1 cellular context compared by ENCODE assay signal in genomic region chr11:86955674-86956522, GRCh38.
TF ChIP-seq lines count a peak whose summit lies in the region.

No MANE protein-coding gene starts in this region.

TF ChIP-seq in HEK293, 187 proteins besides CTCF, POLR2A, EP300 and RAD21 (continued from another document and continues in another):
- TF ChIP-seq, protein P1, sequence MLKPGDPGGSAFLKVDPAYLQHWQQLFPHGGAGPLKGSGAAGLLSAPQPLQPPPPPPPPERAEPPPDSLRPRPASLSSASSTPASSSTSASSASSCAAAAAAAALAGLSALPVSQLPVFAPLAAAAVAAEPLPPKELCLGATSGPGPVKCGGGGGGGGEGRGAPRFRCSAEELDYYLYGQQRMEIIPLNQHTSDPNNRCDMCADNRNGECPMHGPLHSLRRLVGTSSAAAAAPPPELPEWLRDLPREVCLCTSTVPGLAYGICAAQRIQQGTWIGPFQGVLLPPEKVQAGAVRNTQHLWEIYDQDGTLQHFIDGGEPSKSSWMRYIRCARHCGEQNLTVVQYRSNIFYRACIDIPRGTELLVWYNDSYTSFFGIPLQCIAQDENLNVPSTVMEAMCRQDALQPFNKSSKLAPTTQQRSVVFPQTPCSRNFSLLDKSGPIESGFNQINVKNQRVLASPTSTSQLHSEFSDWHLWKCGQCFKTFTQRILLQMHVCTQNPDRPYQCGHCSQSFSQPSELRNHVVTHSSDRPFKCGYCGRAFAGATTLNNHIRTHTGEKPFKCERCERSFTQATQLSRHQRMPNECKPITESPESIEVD (tag by site-specific recombination; IDR thresholded peaks at IDR 0.05) = no peak
- TF ChIP-seq ZNF747 (tag by site-specific recombination; IDR thresholded peaks at IDR 0.05) = no peak
- no peak for TF ChIP-seq ZSCAN5A (tag by site-specific recombination; IDR thresholded peaks at IDR 0.05)
- TF ChIP-seq, protein P2, sequence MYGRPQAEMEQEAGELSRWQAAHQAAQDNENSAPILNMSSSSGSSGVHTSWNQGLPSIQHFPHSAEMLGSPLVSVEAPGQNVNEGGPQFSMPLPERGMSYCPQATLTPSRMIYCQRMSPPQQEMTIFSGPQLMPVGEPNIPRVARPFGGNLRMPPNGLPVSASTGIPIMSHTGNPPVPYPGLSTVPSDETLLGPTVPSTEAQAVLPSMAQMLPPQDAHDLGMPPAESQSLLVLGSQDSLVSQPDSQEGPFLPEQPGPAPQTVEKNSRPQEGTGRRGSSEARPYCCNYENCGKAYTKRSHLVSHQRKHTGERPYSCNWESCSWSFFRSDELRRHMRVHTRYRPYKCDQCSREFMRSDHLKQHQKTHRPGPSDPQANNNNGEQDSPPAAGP (tag by site-specific recombination; IDR thresholded peaks at IDR 0.05) = 0 out of 2 replicates have a peak, but pooled peaks have one; percentile 19
- no peak for TF ChIP-seq ZNF26 (tag by site-specific recombination; IDR thresholded peaks at IDR 0.05)
- TF ChIP-seq EGR2 (tag by site-specific recombination; IDR thresholded peaks at IDR 0.05; ENCODE audit: low read depth) = peak; percentile 68
- TF ChIP-seq ZNF785 (tag by site-specific recombination; IDR thresholded peaks at IDR 0.05) = no peak
- TF ChIP-seq ZNF221 (tag by site-specific recombination; IDR thresholded peaks at IDR 0.05; ENCODE audit: borderline replicate concordance) = no peak
- TF ChIP-seq ZNF514 (tag by site-specific recombination; IDR thresholded peaks at IDR 0.05) = no peak
- no peak for TF ChIP-seq ZNF629 (tag by site-specific recombination; IDR thresholded peaks at IDR 0.05)
- TF ChIP-seq GLIS2 (tag by site-specific recombination; IDR thresholded peaks at IDR 0.05) = peak; percentile 76
- TF ChIP-seq WT1 (tag by site-specific recombination; IDR thresholded peaks at IDR 0.05) = no peak
- no peak for TF ChIP-seq ZNF19 (tag by site-specific recombination; IDR thresholded peaks at IDR 0.05; ENCODE audit: low read depth)
- TF ChIP-seq KLF7 (tag by site-specific recombination; IDR thresholded peaks at IDR 0.05; ENCODE audit: borderline replicate concordance) = peak; percentile 26; the same call in 1 of the 2 replicates
- no peak for TF ChIP-seq ZNF792 (tag by site-specific recombination; IDR thresholded peaks at IDR 0.05)
- TF ChIP-seq SP7 (tag by site-specific recombination; IDR thresholded peaks at IDR 0.05) = peak; percentile 27; the same call in 1 of the 2 replicates
- TF ChIP-seq ZNF600 (tag by site-specific recombination; IDR thresholded peaks at IDR 0.05) = peak; percentile 57; the same call in 1 of the 2 replicates
- no peak for TF ChIP-seq ZNF184 (tag by site-specific recombination; IDR thresholded peaks at IDR 0.05)
- no peak for TF ChIP-seq ZNF610 (tag by site-specific recombination; IDR thresholded peaks at IDR 0.05; ENCODE audit: borderline replicate concordance)
- no peak; the same call in 1 of the 2 replicates for TF ChIP-seq ZBTB48 (tag by site-specific recombination; IDR thresholded peaks at IDR 0.05)
- no peak for TF ChIP-seq ZNF24 (tag by site-specific recombination; IDR thresholded peaks at IDR 0.05)
- TF ChIP-seq ZNF529 (tag by site-specific recombination; IDR thresholded peaks at IDR 0.05; ENCODE audit: insufficient replicate concordance) = no peak
- TF ChIP-seq, protein P3, sequence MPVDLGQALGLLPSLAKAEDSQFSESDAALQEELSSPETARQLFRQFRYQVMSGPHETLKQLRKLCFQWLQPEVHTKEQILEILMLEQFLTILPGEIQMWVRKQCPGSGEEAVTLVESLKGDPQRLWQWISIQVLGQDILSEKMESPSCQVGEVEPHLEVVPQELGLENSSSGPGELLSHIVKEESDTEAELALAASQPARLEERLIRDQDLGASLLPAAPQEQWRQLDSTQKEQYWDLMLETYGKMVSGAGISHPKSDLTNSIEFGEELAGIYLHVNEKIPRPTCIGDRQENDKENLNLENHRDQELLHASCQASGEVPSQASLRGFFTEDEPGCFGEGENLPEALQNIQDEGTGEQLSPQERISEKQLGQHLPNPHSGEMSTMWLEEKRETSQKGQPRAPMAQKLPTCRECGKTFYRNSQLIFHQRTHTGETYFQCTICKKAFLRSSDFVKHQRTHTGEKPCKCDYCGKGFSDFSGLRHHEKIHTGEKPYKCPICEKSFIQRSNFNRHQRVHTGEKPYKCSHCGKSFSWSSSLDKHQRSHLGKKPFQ (tag by site-specific recombination; IDR thresholded peaks at IDR 0.05) = no peak
- TF ChIP-seq, protein P4, sequence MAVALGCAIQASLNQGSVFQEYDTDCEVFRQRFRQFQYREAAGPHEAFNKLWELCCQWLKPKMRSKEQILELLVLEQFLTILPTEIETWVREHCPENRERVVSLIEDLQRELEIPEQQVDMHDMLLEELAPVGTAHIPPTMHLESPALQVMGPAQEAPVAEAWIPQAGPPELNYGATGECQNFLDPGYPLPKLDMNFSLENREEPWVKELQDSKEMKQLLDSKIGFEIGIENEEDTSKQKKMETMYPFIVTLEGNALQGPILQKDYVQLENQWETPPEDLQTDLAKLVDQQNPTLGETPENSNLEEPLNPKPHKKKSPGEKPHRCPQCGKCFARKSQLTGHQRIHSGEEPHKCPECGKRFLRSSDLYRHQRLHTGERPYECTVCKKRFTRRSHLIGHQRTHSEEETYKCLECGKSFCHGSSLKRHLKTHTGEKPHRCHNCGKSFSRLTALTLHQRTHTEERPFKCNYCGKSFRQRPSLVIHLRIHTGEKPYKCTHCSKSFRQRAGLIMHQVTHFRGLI (tag by site-specific recombination; IDR thresholded peaks at IDR 0.05) = peak; percentile 40; the same call in 1 of the 2 replicates
- no peak for TF ChIP-seq ZNF585B (tag by site-specific recombination; IDR thresholded peaks at IDR 0.05)
- TF ChIP-seq ZNF416 (tag by site-specific recombination; IDR thresholded peaks at IDR 0.05) = no peak
- TF ChIP-seq ZSCAN4 (tag by site-specific recombination; IDR thresholded peaks at IDR 0.05) = no peak
- no peak for TF ChIP-seq ZNF292 (tag by site-specific recombination; IDR thresholded peaks at IDR 0.05; ENCODE audit: borderline replicate concordance, low read depth)
- peak; percentile 64; the same call in 1 of the 2 replicates for TF ChIP-seq KLF8 (tag by site-specific recombination; IDR thresholded peaks at IDR 0.05)
- no peak for TF ChIP-seq ZNF274 (IDR thresholded peaks at IDR 0.05; ENCODE audit: low read length)
- no peak for TF ChIP-seq ZNF274 (tag by site-specific recombination; IDR thresholded peaks at IDR 0.05; ENCODE audit: borderline replicate concordance)
- no peak for TF ChIP-seq TCF7L2 (IDR thresholded peaks at IDR 0.05; ENCODE audit: borderline replicate concordance, low read depth, low read length)
- TF ChIP-seq ZNF791 (tag by site-specific recombination; IDR thresholded peaks at IDR 0.05) = no peak
- TF ChIP-seq ZNF660 (tag by site-specific recombination; IDR thresholded peaks at IDR 0.05) = no peak
- no peak for TF ChIP-seq ZNF37A (tag by site-specific recombination; IDR thresholded peaks at IDR 0.05)
- TF ChIP-seq ZNF239 (tag by site-specific recombination; IDR thresholded peaks at IDR 0.05) = no peak
- no peak for TF ChIP-seq ZNF211 (tag by site-specific recombination; IDR thresholded peaks at IDR 0.05; ENCODE audit: low read depth)
- TF ChIP-seq, protein P5, sequence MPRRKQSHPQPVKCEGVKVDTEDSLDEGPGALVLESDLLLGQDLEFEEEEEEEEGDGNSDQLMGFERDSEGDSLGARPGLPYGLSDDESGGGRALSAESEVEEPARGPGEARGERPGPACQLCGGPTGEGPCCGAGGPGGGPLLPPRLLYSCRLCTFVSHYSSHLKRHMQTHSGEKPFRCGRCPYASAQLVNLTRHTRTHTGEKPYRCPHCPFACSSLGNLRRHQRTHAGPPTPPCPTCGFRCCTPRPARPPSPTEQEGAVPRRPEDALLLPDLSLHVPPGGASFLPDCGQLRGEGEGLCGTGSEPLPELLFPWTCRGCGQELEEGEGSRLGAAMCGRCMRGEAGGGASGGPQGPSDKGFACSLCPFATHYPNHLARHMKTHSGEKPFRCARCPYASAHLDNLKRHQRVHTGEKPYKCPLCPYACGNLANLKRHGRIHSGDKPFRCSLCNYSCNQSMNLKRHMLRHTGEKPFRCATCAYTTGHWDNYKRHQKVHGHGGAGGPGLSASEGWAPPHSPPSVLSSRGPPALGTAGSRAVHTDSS (tag by site-specific recombination; IDR thresholded peaks at IDR 0.05) = no peak
- TF ChIP-seq ZNF530 (tag by site-specific recombination; IDR thresholded peaks at IDR 0.05; ENCODE audit: low read depth) = no peak
- peak; percentile 54 for TF ChIP-seq ZNF768 (tag by site-specific recombination; IDR thresholded peaks at IDR 0.05)
- no peak for TF ChIP-seq ZNF518A (tag by site-specific recombination; conservative IDR thresholded peaks at IDR 0.05; ENCODE audit: low read depth)
- TF ChIP-seq, protein P6, sequence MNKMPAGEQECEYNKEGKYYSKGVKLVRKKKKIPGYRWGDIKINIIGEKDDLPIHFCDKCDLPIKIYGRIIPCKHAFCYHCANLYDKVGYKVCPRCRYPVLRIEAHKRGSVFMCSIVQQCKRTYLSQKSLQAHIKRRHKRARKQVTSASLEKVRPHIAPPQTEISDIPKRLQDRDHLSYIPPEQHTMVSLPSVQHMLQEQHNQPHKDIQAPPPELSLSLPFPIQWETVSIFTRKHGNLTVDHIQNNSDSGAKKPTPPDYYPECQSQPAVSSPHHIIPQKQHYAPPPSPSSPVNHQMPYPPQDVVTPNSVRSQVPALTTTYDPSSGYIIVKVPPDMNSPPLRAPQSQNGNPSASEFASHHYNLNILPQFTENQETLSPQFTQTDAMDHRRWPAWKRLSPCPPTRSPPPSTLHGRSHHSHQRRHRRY (tag by site-specific recombination; IDR thresholded peaks at IDR 0.05) = no peak
- no peak for TF ChIP-seq ZNF544 (tag by site-specific recombination; IDR thresholded peaks at IDR 0.05)
- no peak for TF ChIP-seq OSR2 (tag by site-specific recombination; IDR thresholded peaks at IDR 0.05)
